In the genomic region with DNA sequence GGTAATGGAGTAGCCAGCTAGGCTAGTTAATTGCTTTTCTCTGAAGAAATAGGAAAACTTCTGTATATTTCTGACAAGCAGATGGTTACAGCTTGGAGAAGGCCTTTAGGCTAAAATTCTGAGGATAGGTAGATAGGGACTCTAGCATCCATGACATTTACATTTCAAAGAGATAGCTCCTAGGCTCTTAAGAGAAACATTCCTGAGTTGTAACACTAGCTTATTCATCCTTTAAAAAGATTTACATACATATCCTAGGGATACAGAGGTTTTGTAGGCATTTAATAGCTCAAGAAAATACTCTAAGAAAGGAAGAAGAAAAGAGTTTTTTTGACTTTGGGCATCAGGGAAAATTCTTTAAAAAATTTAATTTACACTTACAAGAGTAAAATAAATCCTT, we compare ENCODE assay signal across 28 cellular contexts.
"Had no signal": no experiment of that assay in that cellular context is flagged by ENCODE, and none has a peak within 500 bp of the region (broad histone marks: within the 10 kb centered on the region; RNA-seq: fewer than 3 reads in every experiment).

No MANE protein-coding gene starts in this region.

- H3K4me3 ChIP-seq: heart right ventricle, hepatocyte, left ventricle myocardium inferior, lung, mucosa of descending colon, pancreas, prostate gland, skin epidermis, stomach, testis, thyroid gland, upper lobe of right lung had no signal

- H2AFZ ChIP-seq: hepatocyte had no signal

- H3K4me1 ChIP-seq: heart right ventricle, left ventricle myocardium inferior, prostate gland, stomach, testis, thyroid gland, upper lobe of right lung had no signal

- FAIRE-seq: pancreas, urothelium cell line had no signal

- H3K27ac ChIP-seq: heart right ventricle, hepatocyte, left ventricle myocardium inferior, pancreas, prostate gland, skin epidermis, stomach, testis, thyroid gland, upper lobe of right lung had no signal

- ATAC-seq: heart right ventricle; mucosa of descending colon; naive thymus-derived CD4-positive, alpha-beta T cell; natural killer cell treated with Interleukin-12 subunit alpha and Interleukin-12 subunit beta and Interleukin-15 and Interleukin-18, amount 100 ng/mL, for 72 hours; pancreas; right cardiac atrium; sciatic nerve; stimulated activated naive B cell treated with anti-CD40 and anti-IgM and Interleukin-4, amounts not matched to agents 10 μg/mL and 1 μg/mL and 100 μg/mL, for 72 hours; stimulated activated naive CD8-positive, alpha-beta T cell treated with anti-CD3 and anti-CD28 coated beads, Interleukin-15, Interleukin-2, amounts not matched to agents 100 U/mL and 50 U/mL, for 24 hours; upper lobe of right lung had no signal

- H3K9me3 ChIP-seq: pancreas, prostate gland, testis, thyroid gland had no signal

- H3K27me3 ChIP-seq: heart right ventricle, hepatocyte, pancreas, stomach, testis, thyroid gland, upper lobe of right lung had no signal

- H3K36me3 ChIP-seq: pancreas, prostate gland, stomach, thyroid gland, upper lobe of right lung had no signal

- H3K4me2 ChIP-seq: hepatocyte had no signal

- DNase-seq: heart right ventricle; islet precursor cell; left ventricle myocardium inferior; midbrain; mucosa of descending colon; naive thymus-derived CD4-positive, alpha-beta T cell; nucleus accumbens; pancreas; posterior cingulate gyrus; retina; right cardiac atrium; stimulated activated CD4-positive, alpha-beta T cell treated with anti-CD3 and anti-CD28 coated beads, Interleukin-12 subunit alpha, Interleukin-12 subunit beta, amount 100 ng/mL, for 4 hours; stimulated activated CD4-positive, alpha-beta T cell treated with anti-CD3 and anti-CD28 coated beads, Interleukin-15, amount 100 ng/mL, for 24 hours; stimulated activated CD4-positive, alpha-beta T cell treated with anti-CD3 and anti-CD28 coated beads, Interleukin-2, amount 100 ng/mL, for 24 hours; stimulated activated CD4-positive, alpha-beta T cell treated with anti-CD3 and anti-CD28 coated beads, Interleukin-4, amount 100 ng/mL, for 1 hour; stimulated activated naive B cell treated with anti-CD40 and anti-IgM and Interleukin-4, amounts not matched to agents 10 μg/mL and 1 μg/mL and 100 μg/mL, for 72 hours; stimulated activated naive CD8-positive, alpha-beta T cell treated with anti-CD3 and anti-CD28 coated beads, Interleukin-15, Interleukin-2, amounts not matched to agents 100 U/mL and 50 U/mL, for 24 hours; stomach; testis; thyroid gland; upper lobe of right lung had no signal

- H3K79me2 ChIP-seq: hepatocyte had no signal
